ENCODE assay signal across 19 cellular contexts in genomic region chr3:150543128-150543527, GRCh38. TPM values are rescaled to one million over a fixed set of nuclear protein-coding genes. Genes with fewer than 3 reads are reported as not detected.
DNase-seq lines count a peak whose midpoint lies in the region; ATAC-seq and TF ChIP-seq lines count a peak whose summit lies in the region.
"Had no signal": no experiment of that assay in that cellular context is flagged by ENCODE, and none has a peak within 500 bp of the region (broad histone marks: within the 10 kb centered on the region; RNA-seq: fewer than 3 reads in every experiment).

No MANE protein-coding gene starts in this region.

- H3K36me3 Mint-ChIP-seq in activated T-cell treated with anti-CD3 and anti-CD28 coated beads, Interleukin-2, amount 50 U/mL, for 72 hours (ENCODE audit: insufficient read depth in 2 of 2): peaks cover 15 to 35% of the 10 kb centered on the region in 2 donors
- peaks cover 54% of the 10 kb centered on the region for H3K36me3 Mint-ChIP-seq in dendritic cell treated with granulocyte-macrophage colony-stimulating factor and Interleukin-4, amounts not matched to agents 40 ng/mL and 50 ng/mL, for 4 days (ENCODE audit: low read depth)
- H3K36me3 Mint-ChIP-seq in stimulated activated naive B cell treated with anti-CD40 and anti-IgM and Interleukin-4, amounts not matched to agents 10 μg/mL and 1 μg/mL and 100 μg/mL, for 72 hours: peaks cover 10 to 34% of the 10 kb centered on the region in 2 donors

- POLR2A ChIA-PET in HEK293T (lab: Yijun Ruan, JAX): no interaction called here

- H3K9me3 Mint-ChIP-seq in activated T-cell treated with anti-CD3 and anti-CD28 coated beads, Interleukin-2, amount 50 U/mL, for 72 hours: no peaks in the 10 kb centered on the region
- no peaks in the 10 kb centered on the region for H3K9me3 Mint-ChIP-seq in dendritic cell treated with granulocyte-macrophage colony-stimulating factor and Interleukin-4, amounts not matched to agents 40 ng/mL and 50 ng/mL, for 4 days
- no peaks in the 10 kb centered on the region for H3K9me3 Mint-ChIP-seq in stimulated activated naive B cell treated with anti-CD40 and anti-IgM and Interleukin-4, amounts not matched to agents 10 μg/mL and 1 μg/mL and 100 μg/mL, for 72 hours

- CTCF ChIA-PET in HEK293T (lab: Yijun Ruan, JAX): no interaction called here

- no peaks in the 10 kb centered on the region for H3K27me3 Mint-ChIP-seq in activated T-cell treated with anti-CD3 and anti-CD28 coated beads, Interleukin-2, amount 50 U/mL, for 72 hours (ENCODE audit: low read depth)
- H3K27me3 Mint-ChIP-seq in dendritic cell treated with granulocyte-macrophage colony-stimulating factor and Interleukin-4, amounts not matched to agents 40 ng/mL and 50 ng/mL, for 4 days: no peaks in the 10 kb centered on the region
- H3K27me3 Mint-ChIP-seq in stimulated activated naive B cell treated with anti-CD40 and anti-IgM and Interleukin-4, amounts not matched to agents 10 μg/mL and 1 μg/mL and 100 μg/mL, for 72 hours: no peaks in the 10 kb centered on the region
- H3K27me3 Mint-ChIP-seq: activated CD8-positive, alpha-beta memory T cell treated with anti-CD3 and anti-CD28 coated beads, Interleukin-2, amount 10 ng/mL, durations not matched to agents 7 days and 5 days had no signal

- no peak for ATAC-seq in activated T-cell treated with anti-CD3 and anti-CD28 coated beads, Interleukin-2, amount 50 U/mL, for 72 hours (replicated peaks in 1 of 2)
- ATAC-seq in stimulated activated naive B cell treated with anti-CD40 and anti-IgM and Interleukin-4, amounts not matched to agents 10 μg/mL and 1 μg/mL and 100 μg/mL, for 72 hours (replicated peaks): no peak
- ATAC-seq: A549; activated CD8-positive, alpha-beta memory T cell treated with anti-CD3 and anti-CD28 coated beads, Interleukin-2, amount 10 ng/mL, durations not matched to agents 7 days and 5 days; heart right ventricle; lower lobe of right lung had no signal

- intact Hi-C loops in dendritic cell treated with granulocyte-macrophage colony-stimulating factor and Interleukin-4, amounts not matched to agents 40 ng/mL and 50 ng/mL, for 4 days (cut with micrococcal nuclease): loop anchor here (5.0 kb wide), 1 partner anchor 159 kb away; the partner anchor contains the start of gene ERICH6

- peaks cover 53% of the 10 kb centered on the region for H3K4me1 Mint-ChIP-seq in activated T-cell treated with anti-CD3 and anti-CD28 coated beads, Interleukin-2, amount 50 U/mL, for 72 hours (ENCODE audit: low read depth)
- H3K4me1 Mint-ChIP-seq in dendritic cell treated with granulocyte-macrophage colony-stimulating factor and Interleukin-4, amounts not matched to agents 40 ng/mL and 50 ng/mL, for 4 days (ENCODE audit: low read depth): peaks cover 30% of the 10 kb centered on the region
- H3K4me1 Mint-ChIP-seq in stimulated activated naive B cell treated with anti-CD40 and anti-IgM and Interleukin-4, amounts not matched to agents 10 μg/mL and 1 μg/mL and 100 μg/mL, for 72 hours: peaks cover 12 to 38% of the 10 kb centered on the region in 2 donors

- H3K4me3 Mint-ChIP-seq in activated T-cell treated with anti-CD3 and anti-CD28 coated beads, Interleukin-2, amount 50 U/mL, for 72 hours: peak overlapping the region; percentile 94 to 100
- no peak overlapping the region for H3K4me3 Mint-ChIP-seq in dendritic cell treated with granulocyte-macrophage colony-stimulating factor and Interleukin-4, amounts not matched to agents 40 ng/mL and 50 ng/mL, for 4 days
- no peak overlapping the region for H3K4me3 Mint-ChIP-seq in stimulated activated naive B cell treated with anti-CD40 and anti-IgM and Interleukin-4, amounts not matched to agents 10 μg/mL and 1 μg/mL and 100 μg/mL, for 72 hours
- H3K4me3 Mint-ChIP-seq: activated CD8-positive, alpha-beta memory T cell treated with anti-CD3 and anti-CD28 coated beads, Interleukin-2, amount 10 ng/mL, durations not matched to agents 7 days and 5 days had no signal

- peak overlapping the region; percentile 100 for H3K27ac Mint-ChIP-seq in activated T-cell treated with anti-CD3 and anti-CD28 coated beads, Interleukin-2, amount 50 U/mL, for 72 hours
- H3K27ac Mint-ChIP-seq in dendritic cell treated with granulocyte-macrophage colony-stimulating factor and Interleukin-4, amounts not matched to agents 40 ng/mL and 50 ng/mL, for 4 days: peak overlapping the region; percentile 13
- H3K27ac Mint-ChIP-seq in stimulated activated naive B cell treated with anti-CD40 and anti-IgM and Interleukin-4, amounts not matched to agents 10 μg/mL and 1 μg/mL and 100 μg/mL, for 72 hours: peak overlapping the region; percentile 56
- H3K27ac Mint-ChIP-seq: activated CD8-positive, alpha-beta memory T cell treated with anti-CD3 and anti-CD28 coated beads, Interleukin-2, amount 10 ng/mL, durations not matched to agents 7 days and 5 days had no signal

- no peak for DNase-seq in activated T-cell treated with anti-CD3 and anti-CD28 coated beads, Interleukin-2, amount 50 U/mL, for 72 hours
- DNase-seq in activated T-cell treated with anti-CD3 and anti-CD28 coated beads, Interleukin-2, amount 50 U/mL, for 48 hours: no peak
- DNase-seq in NCI-H69 (lab: John Stamatoyannopoulos, UW) (peak; percentile 1), HEK293T (ENCODE audit: extremely low spot score) (no peak), SW 1271 (lab: John Stamatoyannopoulos, UW) (no peak), cerebellum (ENCODE audit: low spot score) (no peak)
- no peak for DNase-seq in stimulated activated naive B cell treated with anti-CD40 and anti-IgM and Interleukin-4, amounts not matched to agents 10 μg/mL and 1 μg/mL and 100 μg/mL, for 72 hours
- DNase-seq: activated CD8-positive, alpha-beta memory T cell treated with anti-CD3 and anti-CD28 coated beads, Interleukin-2, amount 10 ng/mL, durations not matched to agents 7 days and 5 days; activated gamma-delta T cell; HCEC 1CT; heart right ventricle; lower lobe of right lung; NCI-H1092 treated with DMSO at 0.1 percent for 48 hours; NCI-H2081 treated with DMSO at 0.1 percent for 48 hours; NCI-H446 treated with DMSO at 0.1 percent for 48 hours; ovary; T-helper 9 cell had no signal

TF ChIP-seq in HEK293T, 16 proteins besides CTCF, POLR2A, EP300 and RAD21:
- TF ChIP-seq L3MBTL2 (conservative IDR thresholded peaks at IDR 0.05) (no peak), FOXK2 (IDR thresholded peaks at IDR 0.05) (no peak), ELF4 (IDR thresholded peaks at IDR 0.05) (no peak), CTBP1 (IDR thresholded peaks at IDR 0.05; ENCODE audit: borderline replicate concordance) (no peak), SP1 (IDR thresholded peaks at IDR 0.05) (no peak), BHLHE40 (IDR thresholded peaks at IDR 0.05; ENCODE audit: borderline replicate concordance) (no peak), ARNT (IDR thresholded peaks at IDR 0.05) (no peak), SUZ12 (IDR thresholded peaks at IDR 0.05) (no peak), NFRKB (IDR thresholded peaks at IDR 0.05) (no peak), TARDBP (IDR thresholded peaks at IDR 0.05) (no peak), ZNF384 (IDR thresholded peaks at IDR 0.05) (no peak), FOXM1 (IDR thresholded peaks at IDR 0.05; ENCODE audit: borderline replicate concordance) (no peak), LEF1 (IDR thresholded peaks at IDR 0.05; ENCODE audit: borderline replicate concordance) (no peak), FOXA1 (IDR thresholded peaks at IDR 0.05) (no peak), HDGF (IDR thresholded peaks at IDR 0.05; ENCODE audit: borderline replicate concordance) (no peak)
- TF ChIP-seq, protein P1, sequence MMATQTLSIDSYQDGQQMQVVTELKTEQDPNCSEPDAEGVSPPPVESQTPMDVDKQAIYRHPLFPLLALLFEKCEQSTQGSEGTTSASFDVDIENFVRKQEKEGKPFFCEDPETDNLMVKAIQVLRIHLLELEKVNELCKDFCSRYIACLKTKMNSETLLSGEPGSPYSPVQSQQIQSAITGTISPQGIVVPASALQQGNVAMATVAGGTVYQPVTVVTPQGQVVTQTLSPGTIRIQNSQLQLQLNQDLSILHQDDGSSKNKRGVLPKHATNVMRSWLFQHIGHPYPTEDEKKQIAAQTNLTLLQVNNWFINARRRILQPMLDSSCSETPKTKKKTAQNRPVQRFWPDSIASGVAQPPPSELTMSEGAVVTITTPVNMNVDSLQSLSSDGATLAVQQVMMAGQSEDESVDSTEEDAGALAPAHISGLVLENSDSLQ (IDR thresholded peaks at IDR 0.05): no peak

RNA-seq across cellular contexts. Expression of gene SERP1, which starts 3.2 kb away (rescaled TPM):
- 100 to 1,000 TPM; 123 to 148 TPM for total RNA-seq in activated T-cell treated with anti-CD3 and anti-CD28 coated beads, Interleukin-2, amount 50 U/mL, for 72 hours
- 73.7 TPM for total RNA-seq in cerebellum

RNA-seq across cellular contexts. Expression of gene EIF2A, which starts 3.5 kb away (rescaled TPM):
- total RNA-seq in activated T-cell treated with anti-CD3 and anti-CD28 coated beads, Interleukin-2, amount 50 U/mL, for 72 hours: 100 to 1,000 TPM; 131 to 149 TPM
- 124 TPM for total RNA-seq in cerebellum

RNA-seq across cellular contexts. Expression of gene SELENOT, which starts 60.0 kb away (rescaled TPM):
- 100 to 1,000 TPM in 1 of 2 donors, 10 to 100 TPM in 1; 95.9 to 104 TPM for total RNA-seq in activated T-cell treated with anti-CD3 and anti-CD28 coated beads, Interleukin-2, amount 50 U/mL, for 72 hours
- 77.0 TPM for total RNA-seq in cerebellum

Comparison
In these comparisons a context has a peak if more than half of its experiments do, and no peak if none do; other contexts are left out.
1. H3K27ac Mint-ChIP-seq: peak in every context shown above with its lines; median percentile 100 in activated T-cell treated with anti-CD3 and anti-CD28 coated beads, Interleukin-2, amount 50 U/mL, for 72 hours; 56 in stimulated activated naive B cell treated with anti-CD40 and anti-IgM and Interleukin-4, amounts not matched to agents 10 μg/mL and 1 μg/mL and 100 μg/mL, for 72 hours; 13 in dendritic cell treated with granulocyte-macrophage colony-stimulating factor and Interleukin-4, amounts not matched to agents 40 ng/mL and 50 ng/mL, for 4 days.
2. H3K4me3 Mint-ChIP-seq: peak in activated T-cell treated with anti-CD3 and anti-CD28 coated beads, Interleukin-2, amount 50 U/mL, for 72 hours (2 of 2); none in dendritic cell treated with granulocyte-macrophage colony-stimulating factor and Interleukin-4, amounts not matched to agents 40 ng/mL and 50 ng/mL, for 4 days (single experiment) and stimulated activated naive B cell treated with anti-CD40 and anti-IgM and Interleukin-4, amounts not matched to agents 10 μg/mL and 1 μg/mL and 100 μg/mL, for 72 hours (0 of 2).